Comparison of ENCODE assay signal across 8 cellular contexts in the genomic region with DNA sequence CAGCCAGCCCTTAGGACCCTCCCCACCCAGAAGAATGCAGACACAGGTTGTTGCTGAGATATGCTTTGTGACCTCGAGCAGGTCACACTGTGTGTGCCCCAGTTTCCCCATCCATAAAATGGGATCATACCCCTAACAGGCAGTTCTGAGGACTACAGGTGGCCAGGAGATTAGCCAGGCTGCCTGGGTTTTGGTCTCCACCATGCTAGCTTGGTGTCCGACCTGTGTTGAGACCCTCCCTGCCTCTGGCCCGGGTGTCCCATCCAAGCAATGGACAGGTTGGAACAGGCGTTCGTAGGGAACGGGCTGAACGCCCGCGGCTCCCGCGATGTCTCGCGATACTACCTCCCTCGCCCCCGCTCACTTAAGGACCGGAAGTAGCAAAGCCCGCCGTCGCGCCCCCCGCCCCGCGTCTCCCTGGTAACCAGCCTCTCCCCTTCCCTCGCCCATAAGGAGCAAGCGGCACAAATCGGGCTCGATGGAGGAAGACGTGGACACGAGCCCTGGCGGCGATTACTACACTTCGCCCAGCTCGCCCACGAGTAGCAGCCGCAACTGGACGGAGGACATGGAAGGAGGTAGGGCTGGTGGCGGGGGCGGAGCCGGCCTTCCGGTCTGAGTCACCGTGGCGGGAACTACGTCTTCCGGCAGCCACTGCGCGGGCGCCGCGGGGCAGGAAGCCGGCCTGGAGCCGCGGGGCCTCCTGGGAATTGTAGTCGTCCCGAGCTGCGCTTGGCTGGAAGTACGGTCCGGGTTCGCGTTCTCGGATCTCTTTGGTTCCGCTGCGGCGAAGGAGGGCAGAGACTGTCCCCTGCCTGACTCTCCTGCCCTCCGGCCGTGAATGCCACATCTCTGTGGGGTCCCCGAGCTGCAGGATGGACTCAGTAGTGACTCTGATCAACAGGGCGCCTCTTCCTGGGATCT. TPM values are rescaled to one million over a fixed set of nuclear protein-coding genes. Genes with fewer than 3 reads are reported as not detected.
DNase-seq lines count a peak whose midpoint lies in the region; ATAC-seq, FAIRE-seq and TF ChIP-seq lines count a peak whose summit lies in the region.

No MANE protein-coding gene starts in this region.

- H3K36me3 Mint-ChIP-seq in activated naive CD8-positive, alpha-beta T cell treated with anti-CD3 and anti-CD28 coated beads, Interleukin-2, amount 50 U/mL, for 24 hours (ENCODE audit: low read depth), result peaks cover 20% of the 10 kb centered on the region

- peak overlapping the region; percentile 100 for H3K27ac Mint-ChIP-seq in activated naive CD8-positive, alpha-beta T cell treated with anti-CD3 and anti-CD28 coated beads, Interleukin-2, amount 50 U/mL, for 24 hours

- DNase-seq in GDM1 (lab: John Stamatoyannopoulos, UW), result peak; percentile 90
- peak; percentile 71 for DNase-seq in NCI-H1048 (lab: John Stamatoyannopoulos, UW)
- DNase-seq in activated naive CD8-positive, alpha-beta T cell treated with anti-CD3 and anti-CD28 coated beads, Interleukin-2, amount 50 U/mL, for 24 hours, result peak; percentile 98
- DNase-seq in cardiac muscle cell (ENCODE audit: low read depth in 1 of 2, low spot score in 1 of 2), result peak; percentile 97 to 98
- peak; percentile 77 to 91 (median 84) for DNase-seq in pancreas
- peak; percentile 95 for DNase-seq in thyroid gland

- no peak for FAIRE-seq in pancreas (lab: Jason Lieb, UNC)

- CTCF ChIA-PET in HEK293 (lab: Yijun Ruan, JAX), result interaction anchor here (0.6 to 0.7 kb wide), 3 partner anchors 8 to 1414 kb away, joined by 3 to 4 read pairs (median 3); no protein-coding TSS in a partner anchor

- H3K9me3 Mint-ChIP-seq in activated naive CD8-positive, alpha-beta T cell treated with anti-CD3 and anti-CD28 coated beads, Interleukin-2, amount 50 U/mL, for 24 hours, result no peaks in the 10 kb centered on the region

- peak overlapping the region; percentile 57 for H3K4me3 ChIP-seq in HEK293 (ENCODE audit: low read depth, low read length)
- H3K4me3 ChIP-seq in cardiac muscle cell, result peak overlapping the region; percentile 63
- peak overlapping the region in 2 of 4 donors; percentile 18 to 27 for H3K4me3 ChIP-seq in pancreas
- peak overlapping the region in 2 of 3 donors; percentile 19 to 24 for H3K4me3 ChIP-seq in thyroid gland (replicated peaks in 1 of 3)

- H3K27me3 ChIP-seq in cardiac muscle cell, result no peaks in the 10 kb centered on the region
- H3K27me3 ChIP-seq in pancreas, result no peaks in the 10 kb centered on the region
- H3K27me3 ChIP-seq in thyroid gland, result no peaks in the 10 kb centered on the region

- TF ChIP-seq CTCF in HEK293 (tag by site-specific recombination; IDR thresholded peaks at IDR 0.05) (no peak), cardiac muscle cell (IDR thresholded peaks at IDR 0.05; ENCODE audit: low read depth, low read length) (no peak), pancreas (IDR thresholded peaks at IDR 0.05) (no peak), thyroid gland (IDR thresholded peaks at IDR 0.05) (no peak)

- H3K4me1 ChIP-seq in HEK293 (ENCODE audit: control insufficient read depth, insufficient read depth, low read length), result no peaks in the 10 kb centered on the region
- H3K4me1 ChIP-seq in cardiac muscle cell (ENCODE audit: low read depth), result no peaks in the 10 kb centered on the region
- peaks cover 0 to 2% (median 0%) of the 10 kb centered on the region in 3 donors for H3K4me1 ChIP-seq in pancreas
- peaks cover 0 to 22% of the 10 kb centered on the region in 2 donors for H3K4me1 ChIP-seq in thyroid gland

- peak overlapping the region; percentile 96 for H3K4me3 Mint-ChIP-seq in activated naive CD8-positive, alpha-beta T cell treated with anti-CD3 and anti-CD28 coated beads, Interleukin-2, amount 50 U/mL, for 24 hours

- no peaks in the 10 kb centered on the region for H3K27me3 Mint-ChIP-seq in activated naive CD8-positive, alpha-beta T cell treated with anti-CD3 and anti-CD28 coated beads, Interleukin-2, amount 50 U/mL, for 24 hours

- ATAC-seq in SK-N-SH treated with all-trans-retinoic acid at 6 μM for 48 hours (peak; percentile 99), pancreas (peak; percentile 70 to 94 (median 89))
- ATAC-seq in activated naive CD8-positive, alpha-beta T cell treated with anti-CD3 and anti-CD28 coated beads, Interleukin-2, amount 50 U/mL, for 24 hours, result peak; percentile 95

- intact Hi-C loops in pancreas (cut with DNase I), result no loop called here
- intact Hi-C loops in thyroid gland (cut with DNase I), result no loop called here

- peak in 1 of 2 donors; percentile 56 for TF ChIP-seq POLR2A in thyroid gland (IDR thresholded peaks at IDR 0.05)

- POLR2A ChIA-PET in HEK293 (lab: Yijun Ruan, JAX), result interaction anchor here (0.5 to 1.2 kb wide), 4 partner anchors 15 to 484 kb away, joined by 3 to 7 read pairs (median 4); no protein-coding TSS in a partner anchor

- peak overlapping the region; percentile 81 for H3K27ac ChIP-seq in HEK293 (ENCODE audit: extremely low read depth, low read depth, low read length)
- H3K27ac ChIP-seq in cardiac muscle cell, result peak overlapping the region; percentile 83
- peak overlapping the region; percentile 39 to 73 (median 61) for H3K27ac ChIP-seq in pancreas
- H3K27ac ChIP-seq in thyroid gland, result peak overlapping the region; percentile 48 to 80 (median 66)

- H3K9me3 ChIP-seq in HEK293 (ENCODE audit: control insufficient read depth, insufficient read depth, low read depth, low read length) (no peaks in the 10 kb centered on the region), cardiac muscle cell (ENCODE audit: low read depth) (no peaks in the 10 kb centered on the region), pancreas (no peaks in the 10 kb centered on the region), thyroid gland (no peaks in the 10 kb centered on the region)

- peaks cover 16% of the 10 kb centered on the region for H3K4me1 Mint-ChIP-seq in activated naive CD8-positive, alpha-beta T cell treated with anti-CD3 and anti-CD28 coated beads, Interleukin-2, amount 50 U/mL, for 24 hours

- H3K36me3 ChIP-seq in HEK293 (ENCODE audit: control insufficient read depth in 2 of 2, insufficient read depth in 1 of 2, low read length in 2 of 2), result peaks cover 4 to 26% of the 10 kb centered on the region in 2 experiments; a peak in 2 of 3 replicates
- H3K36me3 ChIP-seq in cardiac muscle cell, result no peaks in the 10 kb centered on the region
- H3K36me3 ChIP-seq in pancreas, result peaks cover 0 to 63% (median 20%) of the 10 kb centered on the region in 3 donors
- H3K36me3 ChIP-seq in thyroid gland, result peaks cover 19 to 23% of the 10 kb centered on the region in 2 donors

- 43 to 57% methylated on average over 67 of the region's 67 CpGs for WGBS in pancreas, 2 donors
- 7 to 13% methylated on average over 15 to 31 of the region's 67 CpGs for WGBS in thyroid gland, 2 donors

TF ChIP-seq in HEK293, 187 proteins besides CTCF, POLR2A, EP300 and RAD21 (continues in another document):
- TF ChIP-seq ZNF214 (tag by site-specific recombination; IDR thresholded peaks at IDR 0.05; ENCODE audit: borderline replicate concordance) (no peak), SCRT2 (tag by site-specific recombination; IDR thresholded peaks at IDR 0.05) (peak; percentile 90)
- TF ChIP-seq, protein P1, sequence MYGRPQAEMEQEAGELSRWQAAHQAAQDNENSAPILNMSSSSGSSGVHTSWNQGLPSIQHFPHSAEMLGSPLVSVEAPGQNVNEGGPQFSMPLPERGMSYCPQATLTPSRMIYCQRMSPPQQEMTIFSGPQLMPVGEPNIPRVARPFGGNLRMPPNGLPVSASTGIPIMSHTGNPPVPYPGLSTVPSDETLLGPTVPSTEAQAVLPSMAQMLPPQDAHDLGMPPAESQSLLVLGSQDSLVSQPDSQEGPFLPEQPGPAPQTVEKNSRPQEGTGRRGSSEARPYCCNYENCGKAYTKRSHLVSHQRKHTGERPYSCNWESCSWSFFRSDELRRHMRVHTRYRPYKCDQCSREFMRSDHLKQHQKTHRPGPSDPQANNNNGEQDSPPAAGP (tag by site-specific recombination; IDR thresholded peaks at IDR 0.05), result peak; percentile 83

TF ChIP-seq in SK-N-SH treated with all-trans-retinoic acid at 6 μM for 48 hours, 23 proteins besides CTCF, POLR2A, EP300 and RAD21 (continues in another document):
- no peak for TF ChIP-seq ARNTL (CRISPR knock-in tag; IDR thresholded peaks at IDR 0.05; ENCODE audit: borderline replicate concordance, low read depth)
- no peak for TF ChIP-seq TCF4 (CRISPR knock-in tag; IDR thresholded peaks at IDR 0.05; ENCODE audit: borderline replicate concordance)
- TF ChIP-seq, protein P2, sequence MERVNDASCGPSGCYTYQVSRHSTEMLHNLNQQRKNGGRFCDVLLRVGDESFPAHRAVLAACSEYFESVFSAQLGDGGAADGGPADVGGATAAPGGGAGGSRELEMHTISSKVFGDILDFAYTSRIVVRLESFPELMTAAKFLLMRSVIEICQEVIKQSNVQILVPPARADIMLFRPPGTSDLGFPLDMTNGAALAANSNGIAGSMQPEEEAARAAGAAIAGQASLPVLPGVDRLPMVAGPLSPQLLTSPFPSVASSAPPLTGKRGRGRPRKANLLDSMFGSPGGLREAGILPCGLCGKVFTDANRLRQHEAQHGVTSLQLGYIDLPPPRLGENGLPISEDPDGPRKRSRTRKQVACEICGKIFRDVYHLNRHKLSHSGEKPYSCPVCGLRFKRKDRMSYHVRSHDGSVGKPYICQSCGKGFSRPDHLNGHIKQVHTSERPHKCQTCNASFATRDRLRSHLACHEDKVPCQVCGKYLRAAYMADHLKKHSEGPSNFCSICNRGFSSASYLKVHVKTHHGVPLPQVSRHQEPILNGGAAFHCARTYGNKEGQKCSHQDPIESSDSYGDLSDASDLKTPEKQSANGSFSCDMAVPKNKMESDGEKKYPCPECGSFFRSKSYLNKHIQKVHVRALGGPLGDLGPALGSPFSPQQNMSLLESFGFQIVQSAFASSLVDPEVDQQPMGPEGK (CRISPR knock-in tag; IDR thresholded peaks at IDR 0.05; ENCODE audit: borderline replicate concordance), result peak; percentile 13; the same call in 1 of the 2 replicates
- TF ChIP-seq, protein P3, sequence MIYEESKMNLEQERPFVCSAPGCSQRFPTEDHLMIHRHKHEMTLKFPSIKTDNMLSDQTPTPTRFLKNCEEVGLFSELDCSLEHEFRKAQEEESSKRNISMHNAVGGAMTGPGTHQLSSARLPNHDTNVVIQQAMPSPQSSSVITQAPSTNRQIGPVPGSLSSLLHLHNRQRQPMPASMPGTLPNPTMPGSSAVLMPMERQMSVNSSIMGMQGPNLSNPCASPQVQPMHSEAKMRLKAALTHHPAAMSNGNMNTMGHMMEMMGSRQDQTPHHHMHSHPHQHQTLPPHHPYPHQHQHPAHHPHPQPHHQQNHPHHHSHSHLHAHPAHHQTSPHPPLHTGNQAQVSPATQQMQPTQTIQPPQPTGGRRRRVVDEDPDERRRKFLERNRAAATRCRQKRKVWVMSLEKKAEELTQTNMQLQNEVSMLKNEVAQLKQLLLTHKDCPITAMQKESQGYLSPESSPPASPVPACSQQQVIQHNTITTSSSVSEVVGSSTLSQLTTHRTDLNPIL (CRISPR knock-in tag; IDR thresholded peaks at IDR 0.05; ENCODE audit: low read depth), result no peak

RNA-seq across cellular contexts. Expression of a gene that starts 45.4 kb away (rescaled TPM):
- total RNA-seq in cardiac muscle cell (0.63 TPM in 1 of 2 replicates, not detected in the other), pancreas (1 to 10 TPM; 1.2 to 6.8 (median 3.1) TPM), thyroid gland (not detected)
- polyA plus RNA-seq in cardiac muscle cell (0.22 and 0.75 TPM in 2 replicates), pancreas (100 to 1,000 TPM in 1 of 2 donors, 10 to 100 TPM in 1; 16.2 to 143 TPM)

RNA-seq across cellular contexts. Expression of a gene that starts 48.3 kb away (rescaled TPM):
- total RNA-seq in cardiac muscle cell, result not detected in 2 replicates
- not detected in 2 replicates for polyA plus RNA-seq in cardiac muscle cell
- not detected for total RNA-seq in pancreas
- under 1 TPM in 1 of 2 donors, not detected in 1; 0.92 TPM for polyA plus RNA-seq in pancreas
- not detected for total RNA-seq in thyroid gland
